Comparison of ENCODE assay signal across 7 cellular contexts in the genomic region with DNA sequence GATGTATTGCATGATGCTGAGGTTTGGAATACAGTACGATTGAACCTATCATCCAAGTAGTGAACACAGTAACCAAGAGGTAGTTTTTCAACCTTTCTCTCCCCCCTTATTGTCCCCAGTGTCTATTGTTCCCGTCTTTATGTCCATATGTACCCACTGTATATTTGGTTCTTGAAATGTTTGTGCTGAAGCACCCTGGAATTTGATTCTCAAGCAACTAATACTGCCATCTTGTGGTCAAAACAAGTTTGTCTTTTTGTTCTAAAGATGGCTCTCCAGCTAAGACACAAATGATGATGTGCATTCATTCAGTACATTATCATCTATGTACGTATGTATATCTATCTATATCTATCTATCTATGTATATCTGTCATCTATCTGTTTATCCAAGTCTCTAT. TPM values are rescaled to one million over a fixed set of nuclear protein-coding genes. Genes with fewer than 3 reads are reported as not detected.
A peak's percentile ranks its signal among the peaks of the same experiment; 100 is the strongest.
DNase-seq lines count a peak whose midpoint lies in the region; ATAC-seq and TF ChIP-seq lines count a peak whose summit lies in the region.

No MANE protein-coding gene starts in this region.

- TF ChIP-seq POLR2A in body of pancreas (IDR thresholded peaks at IDR 0.05) (no peak), right lobe of liver (IDR thresholded peaks at IDR 0.05) (no peak)

- TF ChIP-seq CTCF in GM06990 (IDR thresholded peaks at IDR 0.05; ENCODE audit: insufficient read depth, low read length, poor library complexity, severe bottlenecking) (peak; percentile 47), body of pancreas (IDR thresholded peaks at IDR 0.05) (peak; percentile 33 to 59 (median 39)), right lobe of liver (IDR thresholded peaks at IDR 0.05) (peak; percentile 56 to 73 (median 72))

- intact Hi-C loops in body of pancreas (cut with DNase I) (no loop called here), right lobe of liver (cut with DNase I) (no loop called here)

- peak; percentile 64 for ATAC-seq in HG02623 (IDR thresholded peaks at IDR 0.05; ENCODE audit: unreplicated experiment)
- ATAC-seq in body of pancreas = no peak
- peak in 3 of 4 donors; percentile 55 to 68 (median 68) for ATAC-seq in right lobe of liver
- no peak for ATAC-seq in HG02981 (IDR thresholded peaks at IDR 0.05; ENCODE audit: unreplicated experiment)

- H3K36me3 ChIP-seq in GM06990 (ENCODE audit: control insufficient read depth, insufficient read depth, low read length) (no peaks in the 10 kb centered on the region), body of pancreas (replicated peaks in 1 of 2; ENCODE audit: insufficient read depth in 1 of 2, low read depth in 2 of 2) (no peaks in the 10 kb centered on the region), right lobe of liver (no peaks in the 10 kb centered on the region)

- WGBS in body of pancreas, 2 donors = 23 to 35% methylated on average over 3 of the region's 3 CpGs
- 14% methylated on average over 3 of the region's 3 CpGs for WGBS in right lobe of liver (ENCODE audit: insufficient coverage, low coverage, low lambda C conversion rate, missing lambda C conversion rate)

- H3K27me3 ChIP-seq in GM06990 (replicated peaks; ENCODE audit: control insufficient read depth, insufficient read depth, low read length) (no peaks in the 10 kb centered on the region), body of pancreas (no peaks in the 10 kb centered on the region), right lobe of liver (no peaks in the 10 kb centered on the region)

- DNase-seq in GM06990 (ENCODE audit: extremely low read depth, insufficient read length) (peak; percentile 3), NCI-H2227 treated with DMSO at 0.1 percent for 48 hours (lab: John Stamatoyannopoulos, UW) (peak; percentile 87), body of pancreas (no peak), right lobe of liver (no peak), mesenteric fat pad (ENCODE audit: low spot score) (no peak)

- H3K4me1 ChIP-seq in body of pancreas (no peaks in the 10 kb centered on the region), right lobe of liver (no peaks in the 10 kb centered on the region)

- H3K4me3 ChIP-seq in GM06990 (replicated peaks; ENCODE audit: low read depth, low read length) = no peak overlapping the region
- no peak overlapping the region for H3K4me3 ChIP-seq in body of pancreas
- H3K4me3 ChIP-seq in right lobe of liver = no peak overlapping the region

- H3K27ac ChIP-seq in body of pancreas (no peak overlapping the region), right lobe of liver (no peak overlapping the region)

- H3K9me3 ChIP-seq in body of pancreas (no peaks in the 10 kb centered on the region), right lobe of liver (no peaks in the 10 kb centered on the region)

RNA-seq across cellular contexts. Expression of gene DCX, which starts 33.5 kb away (rescaled TPM):
- under 1 TPM in 1 of 2 donors, not detected in 1; under 0.01 TPM for total RNA-seq in body of pancreas
- total RNA-seq in right lobe of liver = under 1 TPM in 3 of 6 experiments, not detected in 3; 0.09 to 0.25 (median 0.25) TPM
- not detected for total RNA-seq in mesenteric fat pad

Comparison
In these comparisons a context has a peak if more than half of its experiments do, and no peak if none do; other contexts are left out.
1. DNase-seq: peak in GM06990 (single experiment) and NCI-H2227 treated with DMSO at 0.1 percent for 48 hours (single experiment); none in body of pancreas (0 of 4), right lobe of liver (0 of 3) and mesenteric fat pad (single experiment).
2. ATAC-seq: peak in HG02623 (single experiment) and right lobe of liver (3 of 4); none in body of pancreas (single experiment) and HG02981 (single experiment).
3. Peak in every context shown above with its lines, with median percentiles within 50 percentile points of each other: CTCF ChIP-seq.